Comparison of ENCODE assay signal across 2 cellular contexts in genomic region chr1:84722794-84723193, GRCh38.
TF ChIP-seq lines count a peak whose summit lies in the region.

No MANE protein-coding gene starts in this region.

TF ChIP-seq in HEK293, 187 proteins besides CTCF, POLR2A, EP300 and RAD21:
- TF ChIP-seq, protein P1, sequence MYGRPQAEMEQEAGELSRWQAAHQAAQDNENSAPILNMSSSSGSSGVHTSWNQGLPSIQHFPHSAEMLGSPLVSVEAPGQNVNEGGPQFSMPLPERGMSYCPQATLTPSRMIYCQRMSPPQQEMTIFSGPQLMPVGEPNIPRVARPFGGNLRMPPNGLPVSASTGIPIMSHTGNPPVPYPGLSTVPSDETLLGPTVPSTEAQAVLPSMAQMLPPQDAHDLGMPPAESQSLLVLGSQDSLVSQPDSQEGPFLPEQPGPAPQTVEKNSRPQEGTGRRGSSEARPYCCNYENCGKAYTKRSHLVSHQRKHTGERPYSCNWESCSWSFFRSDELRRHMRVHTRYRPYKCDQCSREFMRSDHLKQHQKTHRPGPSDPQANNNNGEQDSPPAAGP (tag by site-specific recombination; IDR thresholded peaks at IDR 0.05): no peak
- TF ChIP-seq ZNF2 (tag by site-specific recombination; IDR thresholded peaks at IDR 0.05): no peak
- TF ChIP-seq ZNF10 (tag by site-specific recombination; IDR thresholded peaks at IDR 0.05): peak; percentile 84

TF ChIP-seq in K562, 482 proteins besides CTCF, POLR2A, EP300 and RAD21:
- no peak for TF ChIP-seq ZNF318 (IDR thresholded peaks at IDR 0.05; ENCODE audit: borderline replicate concordance in 1 of 2, low read depth in 1 of 2)
- TF ChIP-seq CEBPB (tag; IDR thresholded peaks at IDR 0.05): peak; percentile 69
- TF ChIP-seq CEBPG (CRISPR knock-in tag; IDR thresholded peaks at IDR 0.05): no peak
- 0 out of 4 replicates have a peak, but pooled peaks of 1 of the 2 experiments have one; percentile 29 for TF ChIP-seq CEBPG (tag; conservative IDR thresholded peaks at IDR 0.05 in 1 of 2, IDR thresholded peaks at IDR 0.05 in 1 of 2)
- no peak for TF ChIP-seq SRSF1 (IDR thresholded peaks at IDR 0.05; ENCODE audit: low read depth, low read length)
- no peak for TF ChIP-seq NCOA1 (IDR thresholded peaks at IDR 0.05; ENCODE audit: low read depth)
- peak; percentile 92 for TF ChIP-seq ZNF134 (CRISPR knock-in tag; conservative IDR thresholded peaks at IDR 0.05)
- no peak for TF ChIP-seq ZNF311 (CRISPR knock-in tag; IDR thresholded peaks at IDR 0.05)
- no peak for TF ChIP-seq HDAC8 (tag; IDR thresholded peaks at IDR 0.05)
- TF ChIP-seq SLC30A9 (CRISPR knock-in tag; IDR thresholded peaks at IDR 0.05): no peak
- no peak for TF ChIP-seq SMARCA5 (IDR thresholded peaks at IDR 0.05)
